18 cellular contexts compared by ENCODE assay signal in genomic region chr3:62670351-62670750, GRCh38.
DNase-seq lines count a peak whose midpoint lies in the region; ATAC-seq and TF ChIP-seq lines count a peak whose summit lies in the region.
"Had no signal": no experiment of that assay in that cellular context is flagged by ENCODE, and none has a peak within 500 bp of the region (broad histone marks: within the 10 kb centered on the region; RNA-seq: fewer than 3 reads in every experiment).

No MANE protein-coding gene starts in this region.

- no peak overlapping the region for H2BK12ac ChIP-seq in neuronal stem cell (ENCODE audit: low read length)

- TF ChIP-seq CTCF in VCaP (conservative IDR thresholded peaks at IDR 0.05), result no peak
- TF ChIP-seq CTCF in hepatocyte (IDR thresholded peaks at IDR 0.05; ENCODE audit: poor library complexity), result no peak

- no peak overlapping the region for H3K14ac ChIP-seq in neuronal stem cell (ENCODE audit: low read length)

- no peak overlapping the region for H3K4ac ChIP-seq in neuronal stem cell (ENCODE audit: low read length)

- H2AK5ac ChIP-seq in neuronal stem cell (ENCODE audit: low read depth, low read length), result no peak overlapping the region

- H2BK120ac ChIP-seq in neuronal stem cell (ENCODE audit: low read depth, low read length), result no peak overlapping the region

- H2AFZ ChIP-seq in hepatocyte, result no peak overlapping the region
- no peak overlapping the region for H2AFZ ChIP-seq in neuronal stem cell (ENCODE audit: low read length)

- no peak overlapping the region for H4K91ac ChIP-seq in neuronal stem cell (ENCODE audit: low read depth, low read length, poor library complexity)

- H4K8ac ChIP-seq in neuronal stem cell (ENCODE audit: low read depth, low read length), result no peak overlapping the region

- no peaks in the 10 kb centered on the region for H3K79me2 ChIP-seq in hepatocyte

- H3K18ac ChIP-seq in neuronal stem cell (ENCODE audit: low read length), result no peak overlapping the region

- H3K4me2 ChIP-seq in hepatocyte (no peak overlapping the region), neuronal stem cell (ENCODE audit: insufficient read depth, low read length, poor library complexity, severe bottlenecking) (no peak overlapping the region)
- H3K4me2 ChIP-seq: A549 had no signal

- no peak overlapping the region for H2BK15ac ChIP-seq in neuronal stem cell (ENCODE audit: low read length)

- ATAC-seq in HG03565 (IDR thresholded peaks at IDR 0.05; ENCODE audit: unreplicated experiment) (no peak), HG02938 (IDR thresholded peaks at IDR 0.05; ENCODE audit: unreplicated experiment) (no peak)
- ATAC-seq: A549, HCT116, K562 had no signal

- H4K20me1 ChIP-seq in hepatocyte (ENCODE audit: insufficient read depth, poor library complexity, severe bottlenecking), result no peaks in the 10 kb centered on the region

- H3K4me1 ChIP-seq in hepatocyte (ENCODE audit: insufficient read depth) (no peaks in the 10 kb centered on the region), neuronal stem cell (ENCODE audit: control insufficient read depth in 2 of 2, insufficient read depth in 1 of 2, low read depth in 1 of 2, low read length in 2 of 2) (peaks cover 0 to 1% of the 10 kb centered on the region in 2 donors)
- H3K4me1 ChIP-seq: A549, Caco-2, SJCRH30 had no signal

- peak; percentile 4 for DNase-seq in AG08396 (ENCODE audit: low spot score)
- DNase-seq in GM04503 (ENCODE audit: low read depth), result peak; percentile 5
- DNase-seq in hepatocyte (ENCODE audit: low spot score), result peak; percentile 18
- no peak for DNase-seq in activated T-cell treated with anti-CD3 and anti-CD28 coated beads for 4 hours
- no peak for DNase-seq in neuronal stem cell (ENCODE audit: low spot score)
- DNase-seq: Caco-2; CD4-positive, CD25-positive, alpha-beta regulatory T cell; NCI-H1048; NCI-H146; NCI-H2081; NCI-H226; SJCRH30 had no signal

- peak overlapping the region; percentile 58 for H3K27ac ChIP-seq in VCaP
- no peak overlapping the region for H3K27ac ChIP-seq in hepatocyte
- no peak overlapping the region for H3K27ac ChIP-seq in neuronal stem cell (replicated peaks; ENCODE audit: low read length)
- H3K27ac ChIP-seq: A549, SJCRH30 had no signal

- H3K9ac ChIP-seq in neuronal stem cell (ENCODE audit: low read depth, low read length, poor library complexity), result no peak overlapping the region

- H3K27me3 ChIP-seq in hepatocyte (peaks cover 12% of the 10 kb centered on the region), neuronal stem cell (ENCODE audit: control insufficient read depth in 3 of 3, insufficient read depth in 3 of 3, low read depth in 1 of 3, low read length in 3 of 3) (no peaks in the 10 kb centered on the region)
- H3K27me3 ChIP-seq: SJCRH30 had no signal

- H3K9me2 ChIP-seq in hepatocyte (replicated peaks; ENCODE audit: insufficient read depth), result no peaks in the 10 kb centered on the region

- H3K36me3 ChIP-seq in hepatocyte (replicated peaks; ENCODE audit: insufficient read depth, low read depth) (no peaks in the 10 kb centered on the region), neuronal stem cell (replicated peaks in 1 of 2; ENCODE audit: control insufficient read depth in 2 of 2, insufficient read depth in 2 of 2, low read length in 2 of 2) (no peaks in the 10 kb centered on the region)
- H3K36me3 ChIP-seq: SJCRH30 had no signal

- no peak overlapping the region for H3K23ac ChIP-seq in neuronal stem cell (ENCODE audit: low read depth, low read length, poor library complexity)

- H2BK5ac ChIP-seq in neuronal stem cell (ENCODE audit: low read length), result no peak overlapping the region

- H3K4me3 ChIP-seq in hepatocyte, result no peak overlapping the region
- no peak overlapping the region for H3K4me3 ChIP-seq in neuronal stem cell (ENCODE audit: low read length in 2 of 2)
- H3K4me3 ChIP-seq: A549, K562, SJCRH30 had no signal

- H3K9me3 ChIP-seq in hepatocyte (ENCODE audit: low read depth), result no peaks in the 10 kb centered on the region
- H3K9me3 ChIP-seq in neuronal stem cell (replicated peaks in 1 of 2; ENCODE audit: control insufficient read depth in 2 of 2, insufficient read depth in 1 of 2, low read depth in 1 of 2, low read length in 2 of 2), result no peaks in the 10 kb centered on the region
- H3K9me3 ChIP-seq: A549, Caco-2, SJCRH30 had no signal

- no peaks in the 10 kb centered on the region for H3K79me1 ChIP-seq in neuronal stem cell (ENCODE audit: low read depth, low read length)

Comparison
In these comparisons a context has a peak if more than half of its experiments do, and no peak if none do; other contexts are left out.
1. DNase-seq: peak in AG08396 (single experiment), GM04503 (single experiment) and hepatocyte (single experiment); none in activated T-cell treated with anti-CD3 and anti-CD28 coated beads for 4 hours (single experiment) and neuronal stem cell (single experiment).